ENCODE assay signal across 8 cellular contexts in the genomic region with DNA sequence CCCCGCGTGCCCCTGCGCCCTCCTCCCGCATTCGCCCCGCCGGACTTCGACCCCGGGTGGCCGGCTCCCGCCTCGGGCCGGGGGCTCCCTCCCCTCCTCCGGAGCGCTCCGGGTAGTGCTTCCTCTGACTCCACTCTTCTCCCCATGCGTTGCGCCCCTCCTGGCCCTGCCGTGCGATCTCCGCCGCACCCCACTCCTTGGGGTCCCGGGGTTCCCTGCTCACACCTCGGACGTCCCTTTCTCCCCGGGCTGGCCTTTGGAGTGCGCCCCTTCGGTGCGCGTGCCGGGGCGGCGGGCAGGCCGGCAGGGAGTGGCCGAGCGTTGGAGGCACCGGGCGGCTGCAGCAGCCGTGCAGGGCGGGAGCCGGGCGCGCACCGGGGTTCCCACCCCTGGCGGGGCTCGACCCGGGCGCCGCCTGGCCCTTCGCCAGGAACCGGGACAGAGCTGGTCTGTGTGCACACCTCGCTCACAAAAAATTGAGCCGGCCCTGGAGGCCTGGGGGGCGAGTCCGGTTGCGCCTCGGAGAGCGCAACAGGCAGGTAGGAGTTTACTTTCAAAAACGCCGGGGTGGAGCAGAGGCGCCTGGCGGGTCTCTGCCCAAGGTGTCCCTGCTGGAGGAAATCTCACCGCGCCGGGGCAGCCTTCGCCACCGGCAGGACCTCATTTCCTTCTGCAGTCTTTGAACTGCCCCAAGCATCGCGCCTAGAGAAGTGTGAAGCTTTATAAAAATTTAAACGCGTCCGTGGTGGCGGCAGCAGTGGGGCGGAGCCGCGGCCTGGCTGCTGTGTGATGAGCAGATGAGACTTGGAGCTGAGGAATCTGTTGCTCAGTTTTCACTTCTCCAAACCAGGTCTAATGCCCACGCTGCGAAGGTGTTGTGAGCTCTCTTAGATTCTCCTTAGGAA. TPM values are rescaled to one million over a fixed set of nuclear protein-coding genes. Genes with fewer than 3 reads are reported as not detected.
DNase-seq lines count a peak whose midpoint lies in the region; ATAC-seq and TF ChIP-seq lines count a peak whose summit lies in the region.

No MANE protein-coding gene starts in this region.

- peak overlapping the region in 1 of 2 donors; percentile 58 for H3K27ac ChIP-seq in breast epithelium

- no peak for TF ChIP-seq CTCF in breast epithelium (IDR thresholded peaks at IDR 0.05)

- H3K4me3 ChIP-seq in breast epithelium: peak overlapping the region; percentile 87 to 97 (median 93)

- no peaks in the 10 kb centered on the region for H3K27me3 ChIP-seq in breast epithelium

- no peak for TF ChIP-seq POLR2A in breast epithelium (IDR thresholded peaks at IDR 0.05)

- peak; percentile 68 to 89 (median 84) for DNase-seq in NCI-H1417 (lab: John Stamatoyannopoulos, UW)
- DNase-seq in NCI-H1417 treated with DMSO at 0.1 percent for 48 hours (lab: John Stamatoyannopoulos, UW): no peak
- peak; percentile 39 for DNase-seq in HS-27A (ENCODE audit: low read depth)
- peak; percentile 81 for DNase-seq in RPMI8226
- DNase-seq in breast epithelium (ENCODE audit: low spot score in 2 of 2): no peak
- peak; percentile 43 for DNase-seq in kidney glomerular epithelial cell (lab: John Stamatoyannopoulos, UW)
- peak; percentile 5 to 18 for DNase-seq in stimulated activated CD8-positive, alpha-beta memory T cell treated with anti-CD3 and anti-CD28 coated beads, Interleukin-15, amount 100 ng/mL, for 4 hours (ENCODE audit: low read depth in 2 of 2)

- H3K9me3 ChIP-seq in breast epithelium: peaks cover 3 to 15% of the 10 kb centered on the region in 2 donors

- intact Hi-C loops in breast epithelium (cut with DNase I; ENCODE audit: low total_unique reads): no loop called here

- peak; percentile 75 for ATAC-seq in GM21526 (IDR thresholded peaks at IDR 0.05; ENCODE audit: low FRiP score, unreplicated experiment)

- H3K4me1 ChIP-seq in breast epithelium: no peaks in the 10 kb centered on the region

- no peaks in the 10 kb centered on the region for H3K36me3 ChIP-seq in breast epithelium

RNA-seq across cellular contexts. Expression of a gene that starts 0.7 kb away (rescaled TPM):
- 1 to 10 TPM; 6.6 to 7.5 (median 7.5) TPM for total RNA-seq in breast epithelium

Comparison
In these comparisons a context has a peak if more than half of its experiments do, and no peak if none do; other contexts are left out.
1. DNase-seq: peak in NCI-H1417 (3 of 3), HS-27A (single experiment), RPMI8226 (single experiment), kidney glomerular epithelial cell (single experiment) and stimulated activated CD8-positive, alpha-beta memory T cell treated with anti-CD3 and anti-CD28 coated beads, Interleukin-15, amount 100 ng/mL, for 4 hours (2 of 2); none in NCI-H1417 treated with DMSO at 0.1 percent for 48 hours (single experiment) and breast epithelium (0 of 2).